ENCODE assay signal across 23 cellular contexts in the genomic region with DNA sequence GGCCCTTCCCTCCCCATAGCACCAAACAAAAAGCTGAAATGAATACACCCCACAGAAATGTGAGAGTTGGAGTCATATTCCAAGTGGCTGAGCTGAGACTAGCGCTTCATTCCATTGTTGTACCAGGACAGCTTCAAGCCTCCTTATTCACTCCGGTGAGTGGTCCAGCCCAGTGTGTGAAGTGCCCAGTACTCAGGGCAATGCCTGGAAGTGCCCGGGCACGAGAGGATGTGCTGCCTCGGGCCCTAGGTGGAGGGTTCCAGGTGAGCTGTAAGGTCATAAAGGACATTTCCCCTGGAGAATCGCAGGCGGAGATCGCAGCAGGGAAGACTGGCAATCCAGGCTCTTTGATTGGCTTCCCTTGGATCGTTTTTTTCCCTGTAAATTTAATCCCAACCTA. TPM values are rescaled to one million over a fixed set of nuclear protein-coding genes. Genes with fewer than 3 reads are reported as not detected.
A peak's percentile ranks its signal among the peaks of the same experiment; 100 is the strongest.
DNase-seq lines count a peak whose midpoint lies in the region; ATAC-seq, FAIRE-seq and TF ChIP-seq lines count a peak whose summit lies in the region.
"Had no signal": no experiment of that assay in that cellular context is flagged by ENCODE, and none has a peak within 500 bp of the region (broad histone marks: within the 10 kb centered on the region; RNA-seq: fewer than 3 reads in every experiment).

No MANE protein-coding gene starts in this region.

- ATAC-seq in RWPE2 (ENCODE audit: low read depth) = 0 out of 3 replicates have a peak, but pooled peaks have one; percentile 15
- ATAC-seq in left lung = peak; percentile 76
- ATAC-seq in stimulated activated naive B cell treated with anti-CD40 and anti-IgM and Interleukin-4, amounts not matched to agents 10 μg/mL and 1 μg/mL and 100 μg/mL, for 72 hours (replicated peaks) = peak; percentile 2 to 6
- ATAC-seq in GM18868 (IDR thresholded peaks at IDR 0.05; ENCODE audit: unreplicated experiment) = no peak
- ATAC-seq: GM23338, Panc1 had no signal

- no peak overlapping the region for H3K27ac Mint-ChIP-seq in stimulated activated naive B cell treated with anti-CD40 and anti-IgM and Interleukin-4, amounts not matched to agents 10 μg/mL and 1 μg/mL and 100 μg/mL, for 72 hours
- H3K27ac Mint-ChIP-seq: GM23338 had no signal

- H3K27me3 ChIP-seq in RWPE2 (ENCODE audit: insufficient read depth, poor library complexity, severe bottlenecking) (no peaks in the 10 kb centered on the region), left lung (no peaks in the 10 kb centered on the region)
- H3K27me3 ChIP-seq: SJSA1 had no signal

- no peaks in the 10 kb centered on the region for H3K9me3 ChIP-seq in RWPE2 (ENCODE audit: severe bottlenecking)
- H3K9me3 ChIP-seq in left lung = no peaks in the 10 kb centered on the region
- H3K9me3 ChIP-seq: SJSA1 had no signal

- H3K4me1 ChIP-seq in RWPE2 (ENCODE audit: insufficient read depth, poor library complexity, severe bottlenecking) (no peaks in the 10 kb centered on the region), left lung (peaks cover 0 to 5% of the 10 kb centered on the region in 2 donors)

- H3K9me3 Mint-ChIP-seq in stimulated activated naive B cell treated with anti-CD40 and anti-IgM and Interleukin-4, amounts not matched to agents 10 μg/mL and 1 μg/mL and 100 μg/mL, for 72 hours = no peaks in the 10 kb centered on the region
- H3K9me3 Mint-ChIP-seq: GM23338 had no signal

- H3K36me3 ChIP-seq in RWPE2 (ENCODE audit: low read depth) = no peaks in the 10 kb centered on the region
- H3K36me3 ChIP-seq in left lung = peaks cover 0 to 18% of the 10 kb centered on the region in 2 donors
- H3K36me3 ChIP-seq: SJSA1 had no signal

- peak overlapping the region; percentile 8 to 26 for H3K4me3 Mint-ChIP-seq in stimulated activated naive B cell treated with anti-CD40 and anti-IgM and Interleukin-4, amounts not matched to agents 10 μg/mL and 1 μg/mL and 100 μg/mL, for 72 hours
- H3K4me3 Mint-ChIP-seq: CD14-positive monocyte, GM23338 had no signal

- peaks cover 49 to 68% of the 10 kb centered on the region in 2 donors for H3K4me1 Mint-ChIP-seq in stimulated activated naive B cell treated with anti-CD40 and anti-IgM and Interleukin-4, amounts not matched to agents 10 μg/mL and 1 μg/mL and 100 μg/mL, for 72 hours

- H3K27me3 Mint-ChIP-seq in stimulated activated naive B cell treated with anti-CD40 and anti-IgM and Interleukin-4, amounts not matched to agents 10 μg/mL and 1 μg/mL and 100 μg/mL, for 72 hours = no peaks in the 10 kb centered on the region

- intact Hi-C loops in left lung (cut with DNase I) = no loop called here

- H3K4me3 ChIP-seq in RWPE2 (ENCODE audit: severe bottlenecking) (no peak overlapping the region), left lung (no peak overlapping the region)
- H3K4me3 ChIP-seq: GM23338, SJSA1 had no signal

- peak; percentile 60 for FAIRE-seq in GM12891 (lab: Jason Lieb, UNC)
- FAIRE-seq in H54 (lab: Jason Lieb, UNC) = no peak
- FAIRE-seq: A204.1 had no signal

- no peak overlapping the region for H3K27ac ChIP-seq in RWPE2 (ENCODE audit: poor library complexity, severe bottlenecking)
- no peak overlapping the region for H3K27ac ChIP-seq in left lung
- H3K27ac ChIP-seq: SJSA1 had no signal

- TF ChIP-seq POLR2A in GM12891 (IDR thresholded peaks at IDR 0.05; ENCODE audit: low read depth, low read length) = no peak
- no peak for TF ChIP-seq POLR2A in H54 (IDR thresholded peaks at IDR 0.05; ENCODE audit: low read depth, low read length)

- no peak for TF ChIP-seq CTCF in RWPE2 (IDR thresholded peaks at IDR 0.05; ENCODE audit: poor library complexity, severe bottlenecking)
- no peak for TF ChIP-seq CTCF in left lung (IDR thresholded peaks at IDR 0.05)

- peaks cover 6 to 32% of the 10 kb centered on the region in 2 donors for H3K36me3 Mint-ChIP-seq in stimulated activated naive B cell treated with anti-CD40 and anti-IgM and Interleukin-4, amounts not matched to agents 10 μg/mL and 1 μg/mL and 100 μg/mL, for 72 hours

- DNase-seq in GM12891 (ENCODE audit: insufficient read length, low spot score) (no peak), RWPE2 (ENCODE audit: low spot score) (no peak), left lung (no peak), H54 (ENCODE audit: insufficient read length, low spot score) (no peak), activated gamma-delta T cell treated with Interleukin-2 at 50 U/mL for 16 hours (no peak)
- DNase-seq in stimulated activated naive B cell treated with anti-CD40 and anti-IgM and Interleukin-4, amounts not matched to agents 10 μg/mL and 1 μg/mL and 100 μg/mL, for 72 hours = no peak
- DNase-seq: EL, GF-D8, MM.1S, NCI-H1092 treated with DMSO at 0.1 percent for 48 hours, NCI-H1436 treated with DMSO at 0.1 percent for 48 hours, NCI-H2081, NCI-H226, NCI-H510A treated with DMSO at 0.1 percent for 48 hours, NCI-H82, T-helper 1 cell had no signal

TF ChIP-seq in GM12891, 5 proteins besides CTCF, POLR2A, EP300 and RAD21:
- TF ChIP-seq POU2F2 (IDR thresholded peaks at IDR 0.05; ENCODE audit: low read depth, low read length) (no peak), POLR2AphosphoS5 (IDR thresholded peaks at IDR 0.05; ENCODE audit: low read depth, low read length) (no peak), SPI1 (IDR thresholded peaks at IDR 0.05; ENCODE audit: low read depth, low read length) (no peak), TAF1 (IDR thresholded peaks at IDR 0.05; ENCODE audit: low read depth, low read length) (no peak), PAX5 (IDR thresholded peaks at IDR 0.05; ENCODE audit: insufficient read depth, low read length, severe bottlenecking) (no peak)

RNA-seq across cellular contexts. Expression of a gene that starts 5.4 kb away (rescaled TPM):
- 57.1 TPM for polyA plus RNA-seq in GM12891 (2012; ENCODE audit: low read depth, missing spikeins)
- total RNA-seq in left lung = 10 to 100 TPM; 40.5 to 52.1 TPM

RNA-seq across cellular contexts. Expression of a gene that starts 43.0 kb away (rescaled TPM):
- 9.7 TPM for polyA plus RNA-seq in GM12891 (2012; ENCODE audit: low read depth, missing spikeins)
- total RNA-seq in left lung = 10 to 100 TPM in 1 of 2 donors, 1 to 10 TPM in 1; 3.4 to 15.2 TPM
- total RNA-seq: HT1080 had no signal

RNA-seq across cellular contexts. Expression of a gene that starts 55.3 kb away (rescaled TPM):
- 16.6 TPM for polyA plus RNA-seq in GM12891 (2012; ENCODE audit: low read depth, missing spikeins)
- total RNA-seq in left lung = 10 to 100 TPM in 1 of 2 donors, 1 to 10 TPM in 1; 6.4 to 17.6 TPM
- total RNA-seq: GM23338, HT1080, SJSA1 had no signal
- polyA plus RNA-seq: GM23338 had no signal
